In genomic region chr2:12510070-12510469, GRCh38 we compare ENCODE assay signal across 32 cellular contexts.
A peak's percentile ranks its signal among the peaks of the same experiment; 100 is the strongest.
DNase-seq lines count a peak whose midpoint lies in the region; ATAC-seq and TF ChIP-seq lines count a peak whose summit lies in the region.
"Had no signal": no experiment of that assay in that cellular context is flagged by ENCODE, and none has a peak within 500 bp of the region (broad histone marks: within the 10 kb centered on the region; RNA-seq: fewer than 3 reads in every experiment).

No MANE protein-coding gene starts in this region.

- no peaks in the 10 kb centered on the region for H3K9me2 ChIP-seq in SK-N-SH

- H3K36me3 ChIP-seq in SK-N-SH (replicated peaks in 1 of 2; ENCODE audit: control insufficient read depth in 1 of 2, insufficient read depth in 2 of 2, low read length in 1 of 2) (no peaks in the 10 kb centered on the region), KOPT-K1 (ENCODE audit: insufficient read depth, low read length) (no peaks in the 10 kb centered on the region)
- no peaks in the 10 kb centered on the region for H3K36me3 ChIP-seq in CD4-positive, CD25-positive, alpha-beta regulatory T cell (ENCODE audit: control insufficient read depth, insufficient read depth, low read length)
- H3K36me3 ChIP-seq: BE2C; BLaER1; BLaER1 treated with 17β-estradiol and CSF1 and Interleukin-3, amounts not matched to agents 10 nM and 100 nM had no signal

- H3K27me3 Mint-ChIP-seq in CD4-positive, CD25-positive, alpha-beta regulatory T cell, result no peaks in the 10 kb centered on the region
- H3K27me3 Mint-ChIP-seq: CD4-positive, alpha-beta memory T cell; CD4-positive, alpha-beta T cell; CD8-positive, alpha-beta memory T cell had no signal

- H3K4me1 Mint-ChIP-seq in CD4-positive, CD25-positive, alpha-beta regulatory T cell, result peaks cover 53 to 98% (median 78%) of the 10 kb centered on the region in 4 donors

- H4K20me1 ChIP-seq in SK-N-SH (ENCODE audit: insufficient read depth), result no peaks in the 10 kb centered on the region
- H4K20me1 ChIP-seq: BLaER1; BLaER1 treated with 17β-estradiol and CSF1 and Interleukin-3, amounts not matched to agents 10 nM and 100 nM had no signal

- H3K4me3 ChIP-seq in SK-N-SH (ENCODE audit: low read depth in 2 of 2, low read length in 1 of 2), result no peak overlapping the region
- no peak overlapping the region for H3K4me3 ChIP-seq in CD4-positive, CD25-positive, alpha-beta regulatory T cell (ENCODE audit: low read depth, low read length)
- H3K4me3 ChIP-seq: A549; BLaER1; BLaER1 treated with 17β-estradiol and CSF1 and Interleukin-3, amounts not matched to agents 10 nM and 100 nM had no signal

- TF ChIP-seq CTCF in SK-N-SH (IDR thresholded peaks at IDR 0.05), result no peak

- CTCF ChIA-PET in SK-N-SH (lab: Yijun Ruan, JAX), result interaction anchor here (2.2 kb wide), 1 partner anchor 10 kb away, joined by 9 read pairs; no protein-coding TSS in a partner anchor

- H3K27ac Mint-ChIP-seq in CD4-positive, CD25-positive, alpha-beta regulatory T cell, result peak overlapping the region in 1 of 3 donors; percentile 68
- H3K27ac Mint-ChIP-seq: B cell; CD14-positive monocyte; CD4-positive, alpha-beta T cell; CD8-positive, alpha-beta memory T cell; CD8-positive, alpha-beta T cell had no signal

- no peak overlapping the region for H2AFZ ChIP-seq in SK-N-SH (ENCODE audit: low read depth)

- H3K9ac ChIP-seq in SK-N-SH, result no peak overlapping the region
- H3K9ac ChIP-seq: BLaER1; BLaER1 treated with 17β-estradiol and CSF1 and Interleukin-3, amounts not matched to agents 10 nM and 100 nM had no signal

- peaks cover 8 to 12% of the 10 kb centered on the region in 2 experiments; a peak in 3 of 4 replicates for H3K4me1 ChIP-seq in SK-N-SH (ENCODE audit: control insufficient read depth in 1 of 2, insufficient read depth in 2 of 2, low read depth in 1 of 2, low read length in 1 of 2)
- peaks cover 57% of the 10 kb centered on the region for H3K4me1 ChIP-seq in CD4-positive, CD25-positive, alpha-beta regulatory T cell (ENCODE audit: control insufficient read depth, insufficient read depth, low read length, poor library complexity, severe bottlenecking)
- H3K4me1 ChIP-seq: A549 had no signal

- H3K27ac ChIP-seq in SK-N-SH (ENCODE audit: low read depth in 2 of 2, low read length in 1 of 2) (no peak overlapping the region), KOPT-K1 (ENCODE audit: low read depth, low read length, poor library complexity, severe bottlenecking) (peak overlapping the region; percentile 41)
- no peak overlapping the region for H3K27ac ChIP-seq in CD4-positive, CD25-positive, alpha-beta regulatory T cell (ENCODE audit: insufficient read depth, low read length, poor library complexity, severe bottlenecking)
- H3K27ac ChIP-seq: 22Rv1; A549; BLaER1; BLaER1 treated with 17β-estradiol and CSF1 and Interleukin-3, amounts not matched to agents 10 nM and 100 nM; C4-2B had no signal

- no peak for DNase-seq in SK-N-SH
- DNase-seq in CD4-positive, CD25-positive, alpha-beta regulatory T cell, result no peak
- DNase-seq in activated CD4-positive, alpha-beta T cell treated with anti-CD3 and anti-CD28 coated beads, Interleukin-2, amount 50 U/mL, for 1 hour, result no peak
- DNase-seq: 8988T; ACHN; AML-193; BE2C; C1 segment of cervical spinal cord; Caco-2; Calu3; CD4-positive, alpha-beta memory T cell; CD4-positive, alpha-beta T cell; CD8-positive, alpha-beta memory T cell; CD8-positive, alpha-beta T cell; COR-L47; DMS 273 treated with DMSO at 0.1 percent for 48 hours; DMS153; DMS53; DMS79; DMS79 treated with DMSO at 0.1 percent for 48 hours; DND-41; EL had no signal

- H3K79me2 ChIP-seq in SK-N-SH (ENCODE audit: insufficient read depth), result no peaks in the 10 kb centered on the region

- peaks cover 1% of the 10 kb centered on the region for H3K36me3 Mint-ChIP-seq in CD4-positive, CD25-positive, alpha-beta regulatory T cell
- H3K36me3 Mint-ChIP-seq: CD14-positive monocyte; CD4-positive, alpha-beta memory T cell; CD8-positive, alpha-beta T cell had no signal

- no peak overlapping the region for H3K4me2 ChIP-seq in SK-N-SH
- H3K4me2 ChIP-seq: A549; BLaER1; BLaER1 treated with 17β-estradiol and CSF1 and Interleukin-3, amounts not matched to agents 10 nM and 100 nM had no signal

- ATAC-seq in SK-N-SH treated with all-trans-retinoic acid at 6 μM for 48 hours, result no peak
- no peak for ATAC-seq in CD4-positive, CD25-positive, alpha-beta regulatory T cell (ENCODE audit: low read depth in 2 of 2)
- ATAC-seq in HG03196 (IDR thresholded peaks at IDR 0.05; ENCODE audit: unreplicated experiment), result no peak
- ATAC-seq: A549; CD8-positive, alpha-beta T cell had no signal

- TF ChIP-seq RAD21 in SK-N-SH (IDR thresholded peaks at IDR 0.05; ENCODE audit: low read length), result no peak

- no peaks in the 10 kb centered on the region for H3K9me3 ChIP-seq in SK-N-SH
- no peaks in the 10 kb centered on the region for H3K9me3 ChIP-seq in CD4-positive, CD25-positive, alpha-beta regulatory T cell (ENCODE audit: control insufficient read depth in 2 of 2, low read length in 2 of 2)
- peaks cover 8% of the 10 kb centered on the region for H3K9me3 ChIP-seq in KOPT-K1 (ENCODE audit: insufficient read depth, low read length, poor library complexity, severe bottlenecking)
- H3K9me3 ChIP-seq: A549, BE2C, BLaER1, Caco-2 had no signal

- no peak for TF ChIP-seq EP300 in SK-N-SH (IDR thresholded peaks at IDR 0.05; ENCODE audit: borderline replicate concordance in 1 of 2, low read depth in 1 of 2, low read length in 1 of 2)

- peak overlapping the region in 3 of 4 donors; percentile 1 to 58 (median 17) for H3K4me3 Mint-ChIP-seq in CD4-positive, CD25-positive, alpha-beta regulatory T cell
- H3K4me3 Mint-ChIP-seq: B cell; CD14-positive monocyte; CD8-positive, alpha-beta memory T cell; CD8-positive, alpha-beta T cell had no signal

- POLR2A ChIA-PET in SK-N-SH (lab: Yijun Ruan, JAX), result no interaction called here

- H3K27me3 ChIP-seq in SK-N-SH (ENCODE audit: insufficient read depth), result no peaks in the 10 kb centered on the region
- H3K27me3 ChIP-seq in CD4-positive, CD25-positive, alpha-beta regulatory T cell (ENCODE audit: control insufficient read depth, insufficient read depth, low read length), result no peaks in the 10 kb centered on the region
- H3K27me3 ChIP-seq: BE2C, BLaER1 had no signal

- no peaks in the 10 kb centered on the region for H3F3A ChIP-seq in SK-N-SH (replicated peaks; ENCODE audit: insufficient read depth)

- H3K9me3 Mint-ChIP-seq in CD4-positive, CD25-positive, alpha-beta regulatory T cell, result peaks cover 0 to 4% (median 0%) of the 10 kb centered on the region in 7 donors
- H3K9me3 Mint-ChIP-seq: CD4-positive, alpha-beta T cell; CD8-positive, alpha-beta memory T cell had no signal

TF ChIP-seq in SK-N-SH treated with all-trans-retinoic acid at 6 μM for 48 hours, 23 proteins besides CTCF, POLR2A, EP300 and RAD21:
- TF ChIP-seq OSR1 (CRISPR knock-in tag; IDR thresholded peaks at IDR 0.05), result no peak
- peak; percentile 93 for TF ChIP-seq ZFP30 (CRISPR knock-in tag; IDR thresholded peaks at IDR 0.05)

TF ChIP-seq in SK-N-SH, 30 proteins besides CTCF, POLR2A, EP300 and RAD21 (continues in another document):
- TF ChIP-seq RFX5 (IDR thresholded peaks at IDR 0.05; ENCODE audit: low read length) (no peak), NRF1 (IDR thresholded peaks at IDR 0.05; ENCODE audit: low read depth, low read length) (no peak), RXRA (IDR thresholded peaks at IDR 0.05; ENCODE audit: borderline replicate concordance, low read depth) (no peak), FOXJ3 (CRISPR knock-in tag; IDR thresholded peaks at IDR 0.05) (no peak), RCOR1 (IDR thresholded peaks at IDR 0.05; ENCODE audit: low read length) (no peak), TAF1 (IDR thresholded peaks at IDR 0.05; ENCODE audit: borderline replicate concordance, low read depth, low read length) (no peak), SMC3 (IDR thresholded peaks at IDR 0.05; ENCODE audit: low read depth, low read length) (no peak), GATA2 (CRISPR knock-in tag; IDR thresholded peaks at IDR 0.05) (no peak), NFIC (IDR thresholded peaks at IDR 0.05; ENCODE audit: borderline replicate concordance) (no peak)
- TF ChIP-seq, protein P1, sequence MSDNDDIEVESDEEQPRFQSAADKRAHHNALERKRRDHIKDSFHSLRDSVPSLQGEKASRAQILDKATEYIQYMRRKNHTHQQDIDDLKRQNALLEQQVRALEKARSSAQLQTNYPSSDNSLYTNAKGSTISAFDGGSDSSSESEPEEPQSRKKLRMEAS (IDR thresholded peaks at IDR 0.05; ENCODE audit: low read depth), result no peak
- TF ChIP-seq, protein P2, sequence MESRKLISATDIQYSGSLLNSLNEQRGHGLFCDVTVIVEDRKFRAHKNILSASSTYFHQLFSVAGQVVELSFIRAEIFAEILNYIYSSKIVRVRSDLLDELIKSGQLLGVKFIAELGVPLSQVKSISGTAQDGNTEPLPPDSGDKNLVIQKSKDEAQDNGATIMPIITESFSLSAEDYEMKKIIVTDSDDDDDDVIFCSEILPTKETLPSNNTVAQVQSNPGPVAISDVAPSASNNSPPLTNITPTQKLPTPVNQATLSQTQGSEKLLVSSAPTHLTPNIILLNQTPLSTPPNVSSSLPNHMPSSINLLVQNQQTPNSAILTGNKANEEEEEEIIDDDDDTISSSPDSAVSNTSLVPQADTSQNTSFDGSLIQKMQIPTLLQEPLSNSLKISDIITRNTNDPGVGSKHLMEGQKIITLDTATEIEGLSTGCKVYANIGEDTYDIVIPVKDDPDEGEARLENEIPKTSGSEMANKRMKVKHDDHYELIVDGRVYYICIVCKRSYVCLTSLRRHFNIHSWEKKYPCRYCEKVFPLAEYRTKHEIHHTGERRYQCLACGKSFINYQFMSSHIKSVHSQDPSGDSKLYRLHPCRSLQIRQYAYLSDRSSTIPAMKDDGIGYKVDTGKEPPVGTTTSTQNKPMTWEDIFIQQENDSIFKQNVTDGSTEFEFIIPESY (IDR thresholded peaks at IDR 0.05; ENCODE audit: borderline replicate concordance, low read depth), result no peak
- TF ChIP-seq, protein P3, sequence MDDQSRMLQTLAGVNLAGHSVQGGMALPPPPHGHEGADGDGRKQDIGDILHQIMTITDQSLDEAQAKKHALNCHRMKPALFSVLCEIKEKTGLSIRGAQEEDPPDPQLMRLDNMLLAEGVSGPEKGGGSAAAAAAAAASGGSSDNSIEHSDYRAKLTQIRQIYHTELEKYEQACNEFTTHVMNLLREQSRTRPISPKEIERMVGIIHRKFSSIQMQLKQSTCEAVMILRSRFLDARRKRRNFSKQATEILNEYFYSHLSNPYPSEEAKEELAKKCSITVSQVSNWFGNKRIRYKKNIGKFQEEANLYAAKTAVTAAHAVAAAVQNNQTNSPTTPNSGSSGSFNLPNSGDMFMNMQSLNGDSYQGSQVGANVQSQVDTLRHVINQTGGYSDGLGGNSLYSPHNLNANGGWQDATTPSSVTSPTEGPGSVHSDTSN (IDR thresholded peaks at IDR 0.05), result no peak
